Comparison of ENCODE assay signal across 24 cellular contexts in the genomic region with DNA sequence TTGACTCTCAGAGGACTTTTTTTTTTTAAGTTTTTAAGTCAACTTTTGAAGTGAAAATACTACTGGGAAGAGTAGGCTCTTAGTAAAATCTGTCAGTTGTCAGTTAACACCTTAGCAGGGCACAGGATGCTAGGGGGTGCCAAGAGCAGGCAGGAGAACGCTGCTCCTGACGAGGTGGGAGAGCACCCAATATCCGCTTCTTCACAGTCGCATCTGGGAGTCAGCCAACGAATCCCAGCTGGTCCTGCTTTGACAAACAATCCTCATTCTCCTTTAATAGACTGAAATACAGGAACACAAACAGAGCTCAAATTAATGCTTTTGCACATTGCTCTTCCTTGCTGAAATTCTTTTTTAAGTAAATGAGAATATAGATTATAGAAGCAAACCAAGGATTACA.
DNase-seq lines count a peak whose midpoint lies in the region; ATAC-seq and TF ChIP-seq lines count a peak whose summit lies in the region.
"Had no signal": no experiment of that assay in that cellular context is flagged by ENCODE, and none has a peak within 500 bp of the region (broad histone marks: within the 10 kb centered on the region; RNA-seq: fewer than 3 reads in every experiment).

No MANE protein-coding gene starts in this region.

- H3K27me3 ChIP-seq in BE2C: no peaks in the 10 kb centered on the region
- H3K27me3 ChIP-seq: pancreas, right atrium auricular region, spleen had no signal

- H3K4me1 ChIP-seq in BE2C: no peaks in the 10 kb centered on the region
- H3K4me1 ChIP-seq: pancreas, right atrium auricular region, spleen had no signal

- DNase-seq in NCI-H1092 (lab: John Stamatoyannopoulos, UW): peak; percentile 65
- peak; percentile 74 for DNase-seq in NCI-H2029 treated with DMSO at 0.1 percent for 48 hours (lab: John Stamatoyannopoulos, UW)
- DNase-seq in NCI-H69 (lab: John Stamatoyannopoulos, UW): peak; percentile 67
- DNase-seq in fibroblast of pulmonary artery (ENCODE audit: low read depth): peak; percentile 3
- no peak for DNase-seq in activated CD4-positive, alpha-beta T cell treated with anti-CD3 and anti-CD28 coated beads for 4 hours
- no peak for DNase-seq in BE2C
- DNase-seq: activated CD4-positive, alpha-beta T cell treated with anti-CD3 and anti-CD28 coated beads for 36 hours; activated gamma-delta T cell; activated T-cell treated with anti-CD3 and anti-CD28 coated beads, Interleukin-2, amount 50 U/mL, for 24 hours; Caco-2; endodermal cell; foreskin melanocyte; NCI-H2227 treated with DMSO at 0.1 percent for 48 hours; nephron progenitor cell; NK-92 treated with Interleukin-12 subunit alpha and Interleukin-12 subunit beta, amount 100 ng/mL, for 24 hours; Right ventricle myocardium superior; spleen; stimulated activated CD4-positive, alpha-beta T cell treated with anti-CD3 and anti-CD28 coated beads, Interleukin-2, amount 100 ng/mL, for 48 hours; trophoblast cell had no signal

- H3K4me3 ChIP-seq in fibroblast of pulmonary artery (replicated peaks; ENCODE audit: low read depth, low read length): no peak overlapping the region
- H3K4me3 ChIP-seq in BE2C (ENCODE audit: low read depth, low read length): no peak overlapping the region
- H3K4me3 ChIP-seq: lung, pancreas, right atrium auricular region, spleen had no signal

- no peaks in the 10 kb centered on the region for H3K36me3 ChIP-seq in BE2C
- H3K36me3 ChIP-seq: pancreas, right atrium auricular region, spleen had no signal

- no peaks in the 10 kb centered on the region for H3K9me3 ChIP-seq in BE2C
- H3K9me3 ChIP-seq: Caco-2, pancreas, right atrium auricular region, spleen had no signal

- no peak for ATAC-seq in HG03139 (IDR thresholded peaks at IDR 0.05; ENCODE audit: unreplicated experiment)
- ATAC-seq: activated CD4-positive, alpha-beta T cell treated with anti-CD3 and anti-CD28 coated beads for 36 hours; esophagus mucosa; pancreas had no signal

- no peak for TF ChIP-seq CTCF in fibroblast of pulmonary artery (IDR thresholded peaks at IDR 0.05; ENCODE audit: low read length, missing control alignments)
- no peak for TF ChIP-seq CTCF in BE2C (IDR thresholded peaks at IDR 0.05; ENCODE audit: low read depth, low read length)

Comparison
In these comparisons a context has a peak if more than half of its experiments do, and no peak if none do; other contexts are left out.
1. DNase-seq: peak in NCI-H1092 (single experiment), NCI-H2029 treated with DMSO at 0.1 percent for 48 hours (single experiment), NCI-H69 (single experiment) and fibroblast of pulmonary artery (single experiment); none in activated CD4-positive, alpha-beta T cell treated with anti-CD3 and anti-CD28 coated beads for 4 hours (0 of 2) and BE2C (single experiment).